In the genomic region with DNA sequence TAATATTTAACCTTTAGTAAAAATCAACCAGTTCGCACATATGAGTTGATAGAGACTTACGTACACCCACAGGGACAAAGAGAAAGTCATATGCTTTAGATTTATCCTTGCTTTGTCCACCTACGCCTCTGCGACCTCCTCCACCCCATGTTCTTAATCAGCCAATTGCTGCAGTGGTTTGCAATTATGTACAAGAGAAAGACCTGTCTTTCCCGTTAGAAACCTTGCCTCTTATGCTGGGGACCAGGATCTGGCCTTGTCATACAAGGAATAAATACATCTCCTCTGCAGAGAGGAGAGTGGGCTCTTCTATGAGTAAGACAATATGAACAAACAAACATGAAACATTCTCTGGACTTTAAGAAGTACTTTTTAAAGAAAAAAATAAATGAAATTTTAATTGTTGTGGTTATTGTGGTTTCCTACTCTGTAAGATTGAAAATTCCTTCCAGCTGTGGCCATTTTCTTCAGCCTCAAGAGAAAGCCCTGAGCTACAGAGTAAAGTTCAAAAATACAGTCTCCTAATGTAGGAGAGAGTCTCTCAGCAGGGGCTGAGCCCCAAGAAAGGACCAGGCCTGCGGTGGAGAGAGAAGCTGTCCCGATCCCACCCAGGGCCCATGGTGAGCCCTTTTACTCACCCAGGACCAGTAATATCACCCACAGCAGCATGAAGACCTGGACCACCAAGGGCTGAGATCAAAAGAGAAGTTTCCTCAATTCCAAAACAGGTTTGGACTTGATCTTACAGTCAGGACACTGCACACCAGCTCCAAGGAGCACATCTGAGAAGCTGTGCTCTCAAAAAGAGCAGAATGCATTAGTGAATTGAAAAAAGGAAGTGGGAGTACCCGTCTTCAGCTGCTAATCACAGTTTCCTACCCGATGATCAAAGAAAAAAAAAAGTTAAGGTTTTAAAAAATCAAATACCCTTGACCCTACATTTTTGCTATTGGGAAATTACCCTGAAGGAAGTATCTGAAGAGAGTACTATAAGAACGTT, we compare ENCODE assay signal across 12 cellular contexts. TPM values are rescaled to one million over a fixed set of nuclear protein-coding genes. Genes with fewer than 3 reads are reported as not detected.
DNase-seq lines count a peak whose midpoint lies in the region; ATAC-seq and TF ChIP-seq lines count a peak whose summit lies in the region.
"Had no signal": no experiment of that assay in that cellular context is flagged by ENCODE, and none has a peak within 500 bp of the region (broad histone marks: within the 10 kb centered on the region; RNA-seq: fewer than 3 reads in every experiment).

A gene (minus strand): TSS at position 822 of the 1,000 bp plus-strand sequence. CDS start 153 bp downstream, at position 669.

- peaks cover 1% of the 10 kb centered on the region; the same call in 1 of the 2 replicates for H3K36me3 ChIP-seq in OCI-LY1 (ENCODE audit: insufficient read depth, low read length)
- H3K36me3 ChIP-seq: thoracic aorta had no signal

- ATAC-seq in GM19438 (IDR thresholded peaks at IDR 0.05; ENCODE audit: low read depth, unreplicated experiment) (peak; percentile 86), HG02981 (IDR thresholded peaks at IDR 0.05; ENCODE audit: unreplicated experiment) (peak; percentile 73)

- H3K4me3 ChIP-seq in OCI-LY1 (ENCODE audit: low read depth, low read length, poor library complexity, severe bottlenecking) (peak within 1 kb of the TSS; percentile 68), dorsolateral prefrontal cortex (no peak within 1 kb of the TSS)
- H3K4me3 ChIP-seq: thoracic aorta had no signal

- peaks cover 6% of the 10 kb centered on the region; the same call in 1 of the 2 replicates for H3K79me2 ChIP-seq in OCI-LY1 (ENCODE audit: insufficient read depth, low read length)

- H3F3A ChIP-seq in OCI-LY1 (ENCODE audit: insufficient read depth, low read length): 0 out of 2 replicates have a peak, but pooled peaks cover 7% of the 10 kb centered on the region

- DNase-seq in NCI-H69 (lab: John Stamatoyannopoulos, UW): no peak
- no peak for DNase-seq in dorsolateral prefrontal cortex
- DNase-seq in NCI-H2171 (lab: John Stamatoyannopoulos, UW): no peak
- DNase-seq in mesenteric fat pad (ENCODE audit: low spot score): no peak
- DNase-seq: CD4-positive, CD25-positive, alpha-beta regulatory T cell; stimulated activated CD4-positive, alpha-beta T cell treated with anti-CD3 and anti-CD28 coated beads, Interleukin-1b, Interleukin-23, amount 100 ng/mL, for 48 hours had no signal

- H3K4me2 ChIP-seq in OCI-LY1 (ENCODE audit: low read length): peak within 1 kb of the TSS; percentile 81

- H2AFZ ChIP-seq in OCI-LY1 (ENCODE audit: low read length): no peak within 1 kb of the TSS

- TF ChIP-seq CTCF in OCI-LY1 (IDR thresholded peaks at IDR 0.05; ENCODE audit: low read length) (no peak), dorsolateral prefrontal cortex (IDR thresholded peaks at IDR 0.05 in 54 of 56, conservative IDR thresholded peaks at IDR 0.05 in 2 of 56; ENCODE audit: low read depth in 1 of 56, partially characterized antibody in 56 of 56) (no peak)

- H4K20me1 ChIP-seq in OCI-LY1 (ENCODE audit: insufficient read depth, low read length): no peaks in the 10 kb centered on the region

- no peaks in the 10 kb centered on the region for H3K9me3 ChIP-seq in OCI-LY1 (ENCODE audit: low read length)
- H3K9me3 ChIP-seq: thoracic aorta had no signal

- intact Hi-C loops in dorsolateral prefrontal cortex (cut with DNase I): no loop called here

- H3K27me3 ChIP-seq in OCI-LY1 (ENCODE audit: insufficient read depth, low read length) (no peaks in the 10 kb centered on the region), dorsolateral prefrontal cortex (peaks cover 0 to 5% (median 0%) of the 10 kb centered on the region in 45 donors)

- TF ChIP-seq POLR2A in GM15510 (IDR thresholded peaks at IDR 0.05; ENCODE audit: borderline replicate concordance, extremely low read depth, insufficient read length): peak; percentile 47

- peaks cover 43% of the 10 kb centered on the region for H3K4me1 ChIP-seq in OCI-LY1 (ENCODE audit: insufficient read depth, low read length, severe bottlenecking)

- H3K27ac ChIP-seq in OCI-LY1 (ENCODE audit: low read depth, low read length, poor library complexity, severe bottlenecking) (peak within 1 kb of the TSS; percentile 88), dorsolateral prefrontal cortex (no peak within 1 kb of the TSS)
- H3K27ac ChIP-seq: thoracic aorta had no signal

- peak within 1 kb of the TSS; percentile 76 for H3K9ac ChIP-seq in OCI-LY1 (ENCODE audit: low read length)

- H3K9me2 ChIP-seq in OCI-LY1 (ENCODE audit: low read depth, low read length): no peaks in the 10 kb centered on the region

RNA-seq across cellular contexts. Expression of the gene that starts here (rescaled TPM):
- total RNA-seq in dorsolateral prefrontal cortex: under 1 TPM in 5 of 120 experiments, not detected in 115; 0.11 to 0.26 (median 0.16) TPM
- 0.13 TPM for total RNA-seq in mesenteric fat pad
- total RNA-seq: astrocyte had no signal
